In the genomic region with DNA sequence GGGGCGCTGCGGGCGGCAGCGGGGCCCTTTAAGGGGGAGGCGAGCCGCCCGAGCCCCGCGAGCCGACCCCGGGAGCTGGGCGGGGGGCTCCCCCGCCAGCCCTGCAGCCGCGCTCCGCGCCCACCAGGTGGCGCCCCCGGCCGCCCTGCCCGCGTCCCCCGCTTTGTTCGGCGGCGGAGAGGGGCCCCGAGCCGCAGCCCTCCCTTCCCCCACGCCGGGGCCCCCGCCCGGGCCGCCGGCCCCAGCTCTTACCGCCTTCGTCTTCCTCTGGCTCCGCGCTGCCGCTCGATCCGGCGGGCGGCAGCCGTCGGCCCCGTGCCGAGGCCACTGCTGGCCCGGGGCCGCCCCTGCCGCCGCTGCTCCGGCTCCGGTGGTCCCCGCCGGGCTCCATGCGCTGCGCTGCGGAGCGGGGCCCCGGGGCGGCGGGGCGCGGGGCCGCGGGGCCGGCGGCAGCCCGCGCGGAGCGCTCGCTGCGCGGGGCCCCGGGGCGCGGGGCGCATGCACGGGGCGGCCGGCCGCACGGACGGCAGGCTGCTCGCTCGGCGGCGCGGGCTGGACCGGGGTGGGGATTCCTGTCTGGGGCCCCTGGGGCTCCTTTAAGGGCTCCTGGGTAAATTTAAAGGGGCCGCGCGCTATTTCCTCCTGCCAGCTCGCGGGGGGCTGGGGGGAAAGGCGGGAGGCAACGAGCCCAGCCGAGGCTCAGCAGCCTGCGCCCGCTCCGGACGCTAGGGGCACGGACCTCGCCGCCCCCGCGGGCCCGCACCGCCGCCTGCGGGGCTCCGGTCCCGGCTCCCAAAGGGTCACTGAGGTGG, we compare ENCODE assay signal across 1 cellular context.
TF ChIP-seq lines count a peak whose summit lies in the region.

Gene ZFTA, minus strand, starts transcription at position 544 of the 812 bp plus-strand sequence. Its CDS starts 153 bp downstream, at position 391.

TF ChIP-seq in K562, 482 proteins besides CTCF, POLR2A, EP300 and RAD21 (continued from another document and continues in another):
- TF ChIP-seq NFYB (IDR thresholded peaks at IDR 0.05; ENCODE audit: extremely low read depth, insufficient read length), result no peak
- TF ChIP-seq, protein P1, sequence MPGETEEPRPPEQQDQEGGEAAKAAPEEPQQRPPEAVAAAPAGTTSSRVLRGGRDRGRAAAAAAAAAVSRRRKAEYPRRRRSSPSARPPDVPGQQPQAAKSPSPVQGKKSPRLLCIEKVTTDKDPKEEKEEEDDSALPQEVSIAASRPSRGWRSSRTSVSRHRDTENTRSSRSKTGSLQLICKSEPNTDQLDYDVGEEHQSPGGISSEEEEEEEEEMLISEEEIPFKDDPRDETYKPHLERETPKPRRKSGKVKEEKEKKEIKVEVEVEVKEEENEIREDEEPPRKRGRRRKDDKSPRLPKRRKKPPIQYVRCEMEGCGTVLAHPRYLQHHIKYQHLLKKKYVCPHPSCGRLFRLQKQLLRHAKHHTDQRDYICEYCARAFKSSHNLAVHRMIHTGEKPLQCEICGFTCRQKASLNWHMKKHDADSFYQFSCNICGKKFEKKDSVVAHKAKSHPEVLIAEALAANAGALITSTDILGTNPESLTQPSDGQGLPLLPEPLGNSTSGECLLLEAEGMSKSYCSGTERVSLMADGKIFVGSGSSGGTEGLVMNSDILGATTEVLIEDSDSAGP (CRISPR knock-in tag; IDR thresholded peaks at IDR 0.05), result peak; percentile 95
- no peak for TF ChIP-seq RAD51 (IDR thresholded peaks at IDR 0.05; ENCODE audit: borderline replicate concordance, low read depth)
- TF ChIP-seq IRF1 (CRISPR knock-in tag; IDR thresholded peaks at IDR 0.05; ENCODE audit: borderline replicate concordance), result no peak
- TF ChIP-seq L3MBTL2 (IDR thresholded peaks at IDR 0.05), result no peak
- TF ChIP-seq, protein P2, sequence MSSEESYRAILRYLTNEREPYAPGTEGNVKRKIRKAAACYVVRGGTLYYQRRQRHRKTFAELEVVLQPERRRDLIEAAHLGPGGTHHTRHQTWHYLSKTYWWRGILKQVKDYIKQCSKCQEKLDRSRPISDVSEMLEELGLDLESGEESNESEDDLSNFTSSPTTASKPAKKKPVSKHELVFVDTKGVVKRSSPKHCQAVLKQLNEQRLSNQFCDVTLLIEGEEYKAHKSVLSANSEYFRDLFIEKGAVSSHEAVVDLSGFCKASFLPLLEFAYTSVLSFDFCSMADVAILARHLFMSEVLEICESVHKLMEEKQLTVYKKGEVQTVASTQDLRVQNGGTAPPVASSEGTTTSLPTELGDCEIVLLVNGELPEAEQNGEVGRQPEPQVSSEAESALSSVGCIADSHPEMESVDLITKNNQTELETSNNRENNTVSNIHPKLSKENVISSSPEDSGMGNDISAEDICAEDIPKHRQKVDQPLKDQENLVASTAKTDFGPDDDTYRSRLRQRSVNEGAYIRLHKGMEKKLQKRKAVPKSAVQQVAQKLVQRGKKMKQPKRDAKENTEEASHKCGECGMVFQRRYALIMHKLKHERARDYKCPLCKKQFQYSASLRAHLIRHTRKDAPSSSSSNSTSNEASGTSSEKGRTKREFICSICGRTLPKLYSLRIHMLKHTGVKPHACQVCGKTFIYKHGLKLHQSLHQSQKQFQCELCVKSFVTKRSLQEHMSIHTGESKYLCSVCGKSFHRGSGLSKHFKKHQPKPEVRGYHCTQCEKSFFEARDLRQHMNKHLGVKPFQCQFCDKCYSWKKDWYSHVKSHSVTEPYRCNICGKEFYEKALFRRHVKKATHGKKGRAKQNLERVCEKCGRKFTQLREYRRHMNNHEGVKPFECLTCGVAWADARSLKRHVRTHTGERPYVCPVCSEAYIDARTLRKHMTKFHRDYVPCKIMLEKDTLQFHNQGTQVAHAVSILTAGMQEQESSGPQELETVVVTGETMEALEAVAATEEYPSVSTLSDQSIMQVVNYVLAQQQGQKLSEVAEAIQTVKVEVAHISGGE (CRISPR knock-in tag; IDR thresholded peaks at IDR 0.05), result peak in 1 of 3 experiments; percentile 23; a peak in 1 of 6 replicates
- TF ChIP-seq ZNF239 (CRISPR knock-in tag; IDR thresholded peaks at IDR 0.05), result no peak
- TF ChIP-seq SETDB1 (IDR thresholded peaks at IDR 0.05; ENCODE audit: low read length), result no peak
- no peak for TF ChIP-seq NRF1 (conservative IDR thresholded peaks at IDR 0.05 in 1 of 2, IDR thresholded peaks at IDR 0.05 in 1 of 2)
- TF ChIP-seq, protein P3, sequence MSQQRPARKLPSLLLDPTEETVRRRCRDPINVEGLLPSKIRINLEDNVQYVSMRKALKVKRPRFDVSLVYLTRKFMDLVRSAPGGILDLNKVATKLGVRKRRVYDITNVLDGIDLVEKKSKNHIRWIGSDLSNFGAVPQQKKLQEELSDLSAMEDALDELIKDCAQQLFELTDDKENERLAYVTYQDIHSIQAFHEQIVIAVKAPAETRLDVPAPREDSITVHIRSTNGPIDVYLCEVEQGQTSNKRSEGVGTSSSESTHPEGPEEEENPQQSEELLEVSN (IDR thresholded peaks at IDR 0.05; ENCODE audit: borderline replicate concordance in 1 of 2, extremely low read depth in 1 of 2, insufficient read depth in 1 of 2, insufficient read length in 1 of 2, low read depth in 1 of 2, low read length in 1 of 2, poor library complexity in 1 of 2, severe bottlenecking in 1 of 2), result peak in 1 of 2 experiments; percentile 50
- no peak for TF ChIP-seq ZNF75A (CRISPR knock-in tag; IDR thresholded peaks at IDR 0.05)
- TF ChIP-seq SRF (CRISPR knock-in tag; IDR thresholded peaks at IDR 0.05), result no peak
- no peak for TF ChIP-seq MAFG (tag; conservative IDR thresholded peaks at IDR 0.05)
- no peak for TF ChIP-seq SRSF9 (IDR thresholded peaks at IDR 0.05; ENCODE audit: borderline replicate concordance, low read depth, low read length)
- TF ChIP-seq, protein P4, sequence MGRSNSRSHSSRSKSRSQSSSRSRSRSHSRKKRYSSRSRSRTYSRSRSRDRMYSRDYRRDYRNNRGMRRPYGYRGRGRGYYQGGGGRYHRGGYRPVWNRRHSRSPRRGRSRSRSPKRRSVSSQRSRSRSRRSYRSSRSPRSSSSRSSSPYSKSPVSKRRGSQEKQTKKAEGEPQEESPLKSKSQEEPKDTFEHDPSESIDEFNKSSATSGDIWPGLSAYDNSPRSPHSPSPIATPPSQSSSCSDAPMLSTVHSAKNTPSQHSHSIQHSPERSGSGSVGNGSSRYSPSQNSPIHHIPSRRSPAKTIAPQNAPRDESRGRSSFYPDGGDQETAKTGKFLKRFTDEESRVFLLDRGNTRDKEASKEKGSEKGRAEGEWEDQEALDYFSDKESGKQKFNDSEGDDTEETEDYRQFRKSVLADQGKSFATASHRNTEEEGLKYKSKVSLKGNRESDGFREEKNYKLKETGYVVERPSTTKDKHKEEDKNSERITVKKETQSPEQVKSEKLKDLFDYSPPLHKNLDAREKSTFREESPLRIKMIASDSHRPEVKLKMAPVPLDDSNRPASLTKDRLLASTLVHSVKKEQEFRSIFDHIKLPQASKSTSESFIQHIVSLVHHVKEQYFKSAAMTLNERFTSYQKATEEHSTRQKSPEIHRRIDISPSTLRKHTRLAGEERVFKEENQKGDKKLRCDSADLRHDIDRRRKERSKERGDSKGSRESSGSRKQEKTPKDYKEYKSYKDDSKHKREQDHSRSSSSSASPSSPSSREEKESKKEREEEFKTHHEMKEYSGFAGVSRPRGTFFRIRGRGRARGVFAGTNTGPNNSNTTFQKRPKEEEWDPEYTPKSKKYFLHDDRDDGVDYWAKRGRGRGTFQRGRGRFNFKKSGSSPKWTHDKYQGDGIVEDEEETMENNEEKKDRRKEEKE (IDR thresholded peaks at IDR 0.05; ENCODE audit: borderline replicate concordance in 1 of 2, control insufficient read depth in 1 of 2, low read depth in 2 of 2, low read length in 1 of 2), result no peak
- TF ChIP-seq, protein P5, sequence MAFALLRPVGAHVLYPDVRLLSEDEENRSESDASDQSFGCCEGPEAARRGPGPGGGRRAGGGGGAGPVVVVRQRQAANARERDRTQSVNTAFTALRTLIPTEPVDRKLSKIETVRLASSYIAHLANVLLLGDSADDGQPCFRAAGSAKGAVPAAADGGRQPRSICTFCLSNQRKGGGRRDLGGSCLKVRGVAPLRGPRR (CRISPR knock-in tag; IDR thresholded peaks at IDR 0.05), result no peak
- TF ChIP-seq BCOR (IDR thresholded peaks at IDR 0.05), result no peak
- TF ChIP-seq ZNF165 (CRISPR knock-in tag; IDR thresholded peaks at IDR 0.05; ENCODE audit: borderline replicate concordance), result no peak
- no peak for TF ChIP-seq RFX1 (IDR thresholded peaks at IDR 0.05)
- no peak for TF ChIP-seq EGR1 (conservative IDR thresholded peaks at IDR 0.05)
- TF ChIP-seq, protein P6, sequence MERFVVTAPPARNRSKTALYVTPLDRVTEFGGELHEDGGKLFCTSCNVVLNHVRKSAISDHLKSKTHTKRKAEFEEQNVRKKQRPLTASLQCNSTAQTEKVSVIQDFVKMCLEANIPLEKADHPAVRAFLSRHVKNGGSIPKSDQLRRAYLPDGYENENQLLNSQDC (CRISPR knock-in tag; IDR thresholded peaks at IDR 0.05), result no peak
- no peak for TF ChIP-seq RHOXF2B (CRISPR knock-in tag; conservative IDR thresholded peaks at IDR 0.05)
- no peak for TF ChIP-seq ZZZ3 (IDR thresholded peaks at IDR 0.05)
- TF ChIP-seq MTA3 (IDR thresholded peaks at IDR 0.05; ENCODE audit: borderline replicate concordance), result no peak; the same call in 1 of the 2 replicates
- TF ChIP-seq CHD2 (IDR thresholded peaks at IDR 0.05; ENCODE audit: low read depth, low read length), result peak; percentile 30; the same call in 1 of the 2 replicates
- peak; percentile 99 for TF ChIP-seq ZBTB7A (IDR thresholded peaks at IDR 0.05; ENCODE audit: borderline replicate concordance, control insufficient read depth, low read depth, low read length)
- no peak for TF ChIP-seq PCBP1 (IDR thresholded peaks at IDR 0.05; ENCODE audit: low read depth, low read length, poor library complexity, severe bottlenecking)
- TF ChIP-seq, protein P7, sequence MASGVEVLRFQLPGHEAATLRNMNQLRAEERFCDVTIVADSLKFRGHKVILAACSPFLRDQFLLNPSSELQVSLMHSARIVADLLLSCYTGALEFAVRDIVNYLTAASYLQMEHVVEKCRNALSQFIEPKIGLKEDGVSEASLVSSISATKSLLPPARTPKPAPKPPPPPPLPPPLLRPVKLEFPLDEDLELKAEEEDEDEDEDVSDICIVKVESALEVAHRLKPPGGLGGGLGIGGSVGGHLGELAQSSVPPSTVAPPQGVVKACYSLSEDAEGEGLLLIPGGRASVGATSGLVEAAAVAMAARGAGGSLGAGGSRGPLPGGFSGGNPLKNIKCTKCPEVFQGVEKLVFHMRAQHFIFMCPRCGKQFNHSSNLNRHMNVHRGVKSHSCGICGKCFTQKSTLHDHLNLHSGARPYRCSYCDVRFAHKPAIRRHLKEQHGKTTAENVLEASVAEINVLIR (CRISPR knock-in tag; IDR thresholded peaks at IDR 0.05), result no peak
- no peak for TF ChIP-seq ZKSCAN8 (CRISPR knock-in tag; IDR thresholded peaks at IDR 0.05)
- TF ChIP-seq, protein P8, sequence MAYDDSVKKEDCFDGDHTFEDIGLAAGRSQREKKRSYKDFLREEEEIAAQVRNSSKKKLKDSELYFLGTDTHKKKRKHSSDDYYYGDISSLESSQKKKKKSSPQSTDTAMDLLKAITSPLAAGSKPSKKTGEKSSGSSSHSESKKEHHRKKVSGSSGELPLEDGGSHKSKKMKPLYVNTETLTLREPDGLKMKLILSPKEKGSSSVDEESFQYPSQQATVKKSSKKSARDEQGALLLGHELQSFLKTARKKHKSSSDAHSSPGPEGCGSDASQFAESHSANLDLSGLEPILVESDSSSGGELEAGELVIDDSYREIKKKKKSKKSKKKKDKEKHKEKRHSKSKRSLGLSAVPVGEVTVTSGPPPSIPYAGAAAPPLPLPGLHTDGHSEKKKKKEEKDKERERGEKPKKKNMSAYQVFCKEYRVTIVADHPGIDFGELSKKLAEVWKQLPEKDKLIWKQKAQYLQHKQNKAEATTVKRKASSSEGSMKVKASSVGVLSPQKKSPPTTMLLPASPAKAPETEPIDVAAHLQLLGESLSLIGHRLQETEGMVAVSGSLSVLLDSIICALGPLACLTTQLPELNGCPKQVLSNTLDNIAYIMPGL (CRISPR knock-in tag; IDR thresholded peaks at IDR 0.05), result no peak; the same call in 1 of the 2 replicates
- TF ChIP-seq ETV1 (tag; conservative IDR thresholded peaks at IDR 0.05; ENCODE audit: low read depth), result no peak
- no peak for TF ChIP-seq CC2D1A (IDR thresholded peaks at IDR 0.05)
- no peak for TF ChIP-seq EP400 (IDR thresholded peaks at IDR 0.05)
- TF ChIP-seq SMARCE1 (IDR thresholded peaks at IDR 0.05), result no peak
- no peak for TF ChIP-seq PTTG1 (tag; IDR thresholded peaks at IDR 0.05; ENCODE audit: low read depth)
- TF ChIP-seq, protein P9, sequence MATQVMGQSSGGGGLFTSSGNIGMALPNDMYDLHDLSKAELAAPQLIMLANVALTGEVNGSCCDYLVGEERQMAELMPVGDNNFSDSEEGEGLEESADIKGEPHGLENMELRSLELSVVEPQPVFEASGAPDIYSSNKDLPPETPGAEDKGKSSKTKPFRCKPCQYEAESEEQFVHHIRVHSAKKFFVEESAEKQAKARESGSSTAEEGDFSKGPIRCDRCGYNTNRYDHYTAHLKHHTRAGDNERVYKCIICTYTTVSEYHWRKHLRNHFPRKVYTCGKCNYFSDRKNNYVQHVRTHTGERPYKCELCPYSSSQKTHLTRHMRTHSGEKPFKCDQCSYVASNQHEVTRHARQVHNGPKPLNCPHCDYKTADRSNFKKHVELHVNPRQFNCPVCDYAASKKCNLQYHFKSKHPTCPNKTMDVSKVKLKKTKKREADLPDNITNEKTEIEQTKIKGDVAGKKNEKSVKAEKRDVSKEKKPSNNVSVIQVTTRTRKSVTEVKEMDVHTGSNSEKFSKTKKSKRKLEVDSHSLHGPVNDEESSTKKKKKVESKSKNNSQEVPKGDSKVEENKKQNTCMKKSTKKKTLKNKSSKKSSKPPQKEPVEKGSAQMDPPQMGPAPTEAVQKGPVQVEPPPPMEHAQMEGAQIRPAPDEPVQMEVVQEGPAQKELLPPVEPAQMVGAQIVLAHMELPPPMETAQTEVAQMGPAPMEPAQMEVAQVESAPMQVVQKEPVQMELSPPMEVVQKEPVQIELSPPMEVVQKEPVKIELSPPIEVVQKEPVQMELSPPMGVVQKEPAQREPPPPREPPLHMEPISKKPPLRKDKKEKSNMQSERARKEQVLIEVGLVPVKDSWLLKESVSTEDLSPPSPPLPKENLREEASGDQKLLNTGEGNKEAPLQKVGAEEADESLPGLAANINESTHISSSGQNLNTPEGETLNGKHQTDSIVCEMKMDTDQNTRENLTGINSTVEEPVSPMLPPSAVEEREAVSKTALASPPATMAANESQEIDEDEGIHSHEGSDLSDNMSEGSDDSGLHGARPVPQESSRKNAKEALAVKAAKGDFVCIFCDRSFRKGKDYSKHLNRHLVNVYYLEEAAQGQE (CRISPR knock-in tag; IDR thresholded peaks at IDR 0.05; ENCODE audit: low read depth), result no peak
- TF ChIP-seq NCOR1 (IDR thresholded peaks at IDR 0.05), result no peak
